In genomic region chr6:163867518-163868292, GRCh38 we compare ENCODE assay signal across 19 cellular contexts.
"Had no signal": no experiment of that assay in that cellular context is flagged by ENCODE, and none has a peak within 500 bp of the region (broad histone marks: within the 10 kb centered on the region; RNA-seq: fewer than 3 reads in every experiment).

No MANE protein-coding gene starts in this region.

- H3K27ac ChIP-seq: epithelial cell of prostate, tibial artery had no signal

- H3K9me3 ChIP-seq: tibial artery had no signal

- ATAC-seq: activated T-cell treated with anti-CD3 and anti-CD28 coated beads, Interleukin-2, amount 50 U/mL, for 4 hours; natural killer cell had no signal

- H3K36me3 ChIP-seq: tibial artery had no signal

- H3K9me3 Mint-ChIP-seq: activated CD4-positive, alpha-beta T cell treated with anti-CD3 and anti-CD28 coated beads, Interleukin-2, amount 10 ng/mL, durations not matched to agents 7 days and 5 days; activated naive CD4-positive, alpha-beta T cell treated with anti-CD3 and anti-CD28 coated beads for 36 hours; activated T-cell treated with anti-CD3 and anti-CD28 coated beads, Interleukin-2, amount 50 U/mL, for 4 hours; immature natural killer cell; memory B cell; natural killer cell had no signal

- H3K27me3 Mint-ChIP-seq: activated CD4-positive, alpha-beta T cell treated with anti-CD3 and anti-CD28 coated beads, Interleukin-2, amount 10 ng/mL, durations not matched to agents 7 days and 5 days; brain had no signal

- H3K36me3 Mint-ChIP-seq: brain, memory B cell, natural killer cell had no signal

- H3K4me1 Mint-ChIP-seq: activated CD4-positive, alpha-beta T cell treated with anti-CD3 and anti-CD28 coated beads, Interleukin-2, amount 10 ng/mL, durations not matched to agents 7 days and 5 days; memory B cell had no signal

- H3K4me3 ChIP-seq: tibial artery had no signal

- H3K27ac Mint-ChIP-seq: activated CD4-positive, alpha-beta T cell treated with anti-CD3 and anti-CD28 coated beads, Interleukin-2, amount 10 ng/mL, durations not matched to agents 7 days and 5 days; activated naive CD4-positive, alpha-beta T cell treated with anti-CD3 and anti-CD28 coated beads for 36 hours; memory B cell; natural killer cell had no signal

- DNase-seq: activated CD4-positive, alpha-beta T cell treated with anti-CD3 and anti-CD28 coated beads, Interleukin-2, amount 10 ng/mL, durations not matched to agents 7 days and 5 days; activated CD4-positive, CD25-positive, alpha-beta regulatory T cell; activated CD8-positive, alpha-beta memory T cell treated with anti-CD3 and anti-CD28 coated beads, Interleukin-2, amount 50 U/mL, for 4 hours; activated naive CD4-positive, alpha-beta T cell treated with anti-CD3 and anti-CD28 coated beads for 36 hours; activated T-cell treated with anti-CD3 and anti-CD28 coated beads, Interleukin-2, amount 50 U/mL, for 4 hours; foreskin melanocyte; glutamatergic neuron; hippocampal formation; immature natural killer cell; natural killer cell; retina; stimulated activated CD8-positive, alpha-beta memory T cell treated with anti-CD3 and anti-CD28 coated beads, Interleukin-4, amount 100 ng/mL, for 48 hours; stimulated activated naive CD4-positive, alpha-beta T cell treated with Interleukin-2 at 50 U/mL for 16 hours; T-helper 1 cell; T-helper 9 cell; tibial artery had no signal

- H3K27me3 ChIP-seq: tibial artery had no signal

- H3K4me3 Mint-ChIP-seq: activated CD4-positive, alpha-beta T cell treated with anti-CD3 and anti-CD28 coated beads, Interleukin-2, amount 10 ng/mL, durations not matched to agents 7 days and 5 days; activated naive CD4-positive, alpha-beta T cell treated with anti-CD3 and anti-CD28 coated beads for 36 hours; activated T-cell treated with anti-CD3 and anti-CD28 coated beads, Interleukin-2, amount 50 U/mL, for 4 hours; brain; memory B cell; natural killer cell had no signal
